ENCODE assay signal across 26 cellular contexts in the genomic region with DNA sequence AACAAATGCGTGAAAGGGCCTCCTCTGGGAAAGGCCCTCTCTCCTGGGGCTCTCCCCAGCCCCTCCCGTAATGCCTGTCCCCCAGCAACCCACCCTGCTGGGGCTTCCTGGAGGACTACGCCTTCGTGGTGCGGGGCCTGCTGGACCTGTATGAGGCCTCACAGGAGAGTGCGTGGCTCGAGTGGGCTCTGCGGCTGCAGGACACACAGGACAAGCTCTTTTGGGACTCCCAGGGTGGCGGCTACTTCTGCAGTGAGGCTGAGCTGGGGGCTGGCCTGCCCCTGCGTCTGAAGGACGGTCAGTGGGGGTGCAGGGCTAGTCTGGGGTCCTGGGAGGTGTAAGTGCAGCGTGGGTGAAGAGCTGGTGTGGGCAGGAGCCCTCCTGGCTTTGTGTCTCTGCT.
"Had no signal": no experiment of that assay in that cellular context is flagged by ENCODE, and none has a peak within 500 bp of the region (broad histone marks: within the 10 kb centered on the region; RNA-seq: fewer than 3 reads in every experiment).

No MANE protein-coding gene starts in this region.

- H3K27ac Mint-ChIP-seq: nephron; neural progenitor cell; stimulated activated memory B cell treated with anti-CD40 and anti-IgM and Interleukin-4, amounts not matched to agents 10 μg/mL and 1 μg/mL and 100 μg/mL, for 72 hours; type B pancreatic cell had no signal

- H3K36me3 Mint-ChIP-seq: type B pancreatic cell had no signal

- H3K9me3 Mint-ChIP-seq: effector memory CD8-positive, alpha-beta T cell; naive thymus-derived CD4-positive, alpha-beta T cell; nephron; neural progenitor cell; stimulated activated memory B cell treated with anti-CD40 and anti-IgM and Interleukin-4, amounts not matched to agents 10 μg/mL and 1 μg/mL and 100 μg/mL, for 72 hours; type B pancreatic cell had no signal

- H3K4me3 Mint-ChIP-seq: effector memory CD8-positive, alpha-beta T cell; naive thymus-derived CD4-positive, alpha-beta T cell; nephron; neural progenitor cell; stimulated activated memory B cell treated with anti-CD40 and anti-IgM and Interleukin-4, amounts not matched to agents 10 μg/mL and 1 μg/mL and 100 μg/mL, for 72 hours; type B pancreatic cell had no signal

- DNase-seq: effector memory CD8-positive, alpha-beta T cell; erythroblast; esophagus squamous epithelium; foreskin melanocyte; glutamatergic neuron; heart right ventricle; hippocampal formation; left cardiac atrium; mesendoderm; midbrain; naive thymus-derived CD4-positive, alpha-beta T cell; nucleus accumbens; sigmoid colon; stimulated activated CD4-positive, alpha-beta T cell treated with anti-CD3 and anti-CD28 coated beads, Interleukin-4, amount 100 ng/mL, for 4 hours; stimulated activated naive CD8-positive, alpha-beta T cell treated with anti-CD3 and anti-CD28 coated beads, Interleukin-15, Interleukin-2, amounts not matched to agents 100 U/mL and 50 U/mL, for 24 hours; substantia nigra; testis; tibial artery had no signal

- H3K27ac ChIP-seq: coronary artery, heart right ventricle, left lung, neural progenitor cell, prostate gland, right atrium auricular region, sigmoid colon, testis, tibial artery had no signal
